ENCODE assay signal across 8 cellular contexts in genomic region chr2:216777637-216778273, GRCh38.
DNase-seq lines count a peak whose midpoint lies in the region; ATAC-seq and TF ChIP-seq lines count a peak whose summit lies in the region.

No MANE protein-coding gene starts in this region.

- peaks cover 6% of the 10 kb centered on the region for H3K27me3 Mint-ChIP-seq in activated CD4-positive, alpha-beta T cell treated with anti-CD3 and anti-CD28 coated beads for 36 hours

- H3K36me3 ChIP-seq in adrenal gland (replicated peaks in 1 of 2), result no peaks in the 10 kb centered on the region
- H3K36me3 ChIP-seq in effector memory CD4-positive, alpha-beta T cell (ENCODE audit: control insufficient read depth, insufficient read depth, low read length), result no peaks in the 10 kb centered on the region

- intact Hi-C loops in activated CD4-positive, alpha-beta T cell treated with anti-CD3 and anti-CD28 coated beads for 36 hours (cut with DNase I, micrococcal nuclease), result loop anchor here in 1 of 2 experiments (1.0 to 5.0 kb wide), 2 partner anchors 390 to 733 kb away; no protein-coding TSS in a partner anchor
- intact Hi-C loops in adrenal gland (cut with DNase I) (no loop called here), left colon (cut with DNase I, micrococcal nuclease) (no loop called here)

- no peak overlapping the region for H3K4me3 Mint-ChIP-seq in activated CD4-positive, alpha-beta T cell treated with anti-CD3 and anti-CD28 coated beads for 36 hours

- no peaks in the 10 kb centered on the region for H3K36me3 Mint-ChIP-seq in activated CD4-positive, alpha-beta T cell treated with anti-CD3 and anti-CD28 coated beads for 36 hours (ENCODE audit: low read depth)

- H3K4me1 Mint-ChIP-seq in activated CD4-positive, alpha-beta T cell treated with anti-CD3 and anti-CD28 coated beads for 36 hours, result no peaks in the 10 kb centered on the region

- peak; percentile 97 for ATAC-seq in activated CD4-positive, alpha-beta T cell treated with anti-CD3 and anti-CD28 coated beads for 36 hours
- ATAC-seq in GM21381 (IDR thresholded peaks at IDR 0.05; ENCODE audit: unreplicated experiment) (peak; percentile 98), HG03520 (IDR thresholded peaks at IDR 0.05; ENCODE audit: unreplicated experiment) (peak; percentile 96), left colon (peak; percentile 82)

- TF ChIP-seq CTCF in adrenal gland (IDR thresholded peaks at IDR 0.05), result peak; percentile 37 to 72 (median 59)

- TF ChIP-seq POLR2A in adrenal gland (IDR thresholded peaks at IDR 0.05), result no peak

- H3K9me3 ChIP-seq in adrenal gland (replicated peaks in 1 of 3), result no peaks in the 10 kb centered on the region
- H3K9me3 ChIP-seq in effector memory CD4-positive, alpha-beta T cell (ENCODE audit: control insufficient read depth, low read length), result no peaks in the 10 kb centered on the region

- H3K9me3 Mint-ChIP-seq in activated CD4-positive, alpha-beta T cell treated with anti-CD3 and anti-CD28 coated beads for 36 hours (ENCODE audit: low read depth), result no peaks in the 10 kb centered on the region

- peaks cover 9 to 14% of the 10 kb centered on the region in 2 donors for H3K4me1 ChIP-seq in adrenal gland (replicated peaks in 1 of 2)
- no peaks in the 10 kb centered on the region for H3K4me1 ChIP-seq in effector memory CD4-positive, alpha-beta T cell (ENCODE audit: control insufficient read depth, insufficient read depth, low read length, poor library complexity, severe bottlenecking)

- WGBS in adrenal gland, 4 donors, result 86 to 90% (median 89%) methylated on average over 8 to 9 of the region's 9 CpGs

- CTCF ChIA-PET in activated CD4-positive, alpha-beta T cell treated with anti-CD3 and anti-CD28 coated beads for 36 hours (lab: Charles Lee), result interaction anchor here (0.6 kb wide), 1 partner anchor 13 kb away, joined by 3 read pairs; no protein-coding TSS in a partner anchor

- H3K27me3 ChIP-seq in adrenal gland, result no peaks in the 10 kb centered on the region
- no peaks in the 10 kb centered on the region for H3K27me3 ChIP-seq in effector memory CD4-positive, alpha-beta T cell (replicated peaks; ENCODE audit: control insufficient read depth, insufficient read depth, low read length, poor library complexity, severe bottlenecking)

- no peak overlapping the region for H3K4me3 ChIP-seq in adrenal gland
- no peak overlapping the region for H3K4me3 ChIP-seq in effector memory CD4-positive, alpha-beta T cell (ENCODE audit: insufficient read depth, low read depth, low read length, poor library complexity, severe bottlenecking)

- H3K27ac ChIP-seq in adrenal gland, result no peak overlapping the region
- no peak overlapping the region for H3K27ac ChIP-seq in effector memory CD4-positive, alpha-beta T cell (ENCODE audit: insufficient read depth, low read length, poor library complexity, severe bottlenecking)

- no peak overlapping the region for H3K27ac Mint-ChIP-seq in activated CD4-positive, alpha-beta T cell treated with anti-CD3 and anti-CD28 coated beads for 36 hours

- peak; percentile 64 for DNase-seq in activated CD4-positive, alpha-beta T cell treated with anti-CD3 and anti-CD28 coated beads for 36 hours
- no peak for DNase-seq in activated CD4-positive, alpha-beta T cell treated with anti-CD3 and anti-CD28 coated beads for 4 hours
- DNase-seq in NCI-H69 (lab: John Stamatoyannopoulos, UW), result peak; percentile 92
- DNase-seq in adrenal gland, result peak in 5 of 7 donors; percentile 24 to 56 (median 36)
- DNase-seq in left colon, result peak in 1 of 2 donors; percentile 14
- DNase-seq in effector memory CD4-positive, alpha-beta T cell, result no peak

- POLR2A ChIA-PET in activated CD4-positive, alpha-beta T cell treated with anti-CD3 and anti-CD28 coated beads for 36 hours (lab: Charles Lee), result no interaction called here

Comparison
In these comparisons a context has a peak if more than half of its experiments do, and no peak if none do; other contexts are left out.
1. DNase-seq: peak in activated CD4-positive, alpha-beta T cell treated with anti-CD3 and anti-CD28 coated beads for 36 hours (single experiment), NCI-H69 (single experiment) and adrenal gland (5 of 7); none in activated CD4-positive, alpha-beta T cell treated with anti-CD3 and anti-CD28 coated beads for 4 hours (0 of 2) and effector memory CD4-positive, alpha-beta T cell (0 of 3).
2. Peak in every context shown above with its lines, with median percentiles within 50 percentile points of each other: ATAC-seq.